In the genomic region with DNA sequence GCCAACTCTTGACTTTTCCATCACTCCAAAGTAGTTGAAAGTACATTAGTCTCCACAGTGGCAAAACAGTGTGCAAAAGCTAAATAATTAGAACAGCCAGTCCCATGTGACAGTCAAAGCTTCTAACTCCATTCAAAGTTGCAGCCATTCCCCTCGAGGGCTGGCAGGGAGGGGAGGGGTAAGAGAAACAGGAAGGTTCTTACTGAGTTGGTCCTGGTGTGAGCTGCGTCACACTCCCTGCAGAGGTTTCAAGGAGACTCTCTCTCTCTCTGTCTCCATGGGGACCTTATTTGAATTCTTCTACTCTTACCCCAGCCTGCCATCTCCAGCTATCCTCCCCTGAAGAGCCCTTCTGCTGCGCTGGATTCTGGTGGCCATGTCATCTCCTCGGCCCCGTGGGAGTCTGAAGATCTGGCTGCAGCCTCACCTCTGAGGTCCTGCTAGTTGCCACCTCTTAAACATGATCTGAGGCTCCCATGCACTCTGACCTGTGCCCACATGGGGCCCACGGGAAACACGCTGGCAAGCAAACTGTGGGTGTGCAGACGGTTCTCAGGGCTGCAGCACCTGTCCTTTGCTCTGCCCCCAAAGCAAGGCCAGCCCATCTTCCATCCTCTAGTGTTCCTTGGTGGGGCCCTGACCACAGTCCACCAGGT, we compare ENCODE assay signal across 19 cellular contexts. TPM values are rescaled to one million over a fixed set of nuclear protein-coding genes. Genes with fewer than 3 reads are reported as not detected.
DNase-seq lines count a peak whose midpoint lies in the region; ATAC-seq, FAIRE-seq and TF ChIP-seq lines count a peak whose summit lies in the region.
"Had no signal": no experiment of that assay in that cellular context is flagged by ENCODE, and none has a peak within 500 bp of the region (broad histone marks: within the 10 kb centered on the region; RNA-seq: fewer than 3 reads in every experiment).

No MANE protein-coding gene starts in this region.

- peak overlapping the region in 7 of 10 experiments; percentile 8 to 44 (median 21); a peak in 9 of 20 replicates for H3K4me3 ChIP-seq in BLaER1 treated with 17β-estradiol and CSF1 and Interleukin-3, amounts not matched to agents 10 nM and 100 nM
- no peak overlapping the region for H3K4me3 ChIP-seq in kidney (ENCODE audit: low read length in 2 of 2)
- H3K4me3 ChIP-seq: A549, SJSA1 had no signal

- intact Hi-C loops in activated B cell treated with CpG ODN at 0.5 μM for 24 hours (cut with micrococcal nuclease) (loop anchor here (2.0 kb wide), 1 partner anchor 27 kb away; no protein-coding TSS in a partner anchor), kidney (cut with DNase I) (no loop called here), posterior vena cava (cut with DNase I) (loop anchor here in 1 of 2 donors (10.0 kb wide), 1 partner anchor 1671 kb away; the partner anchor contains the start of gene RUNDC3A)

- peak overlapping the region in 8 of 11 experiments; percentile 46 to 72 (median 61); a peak in 15 of 22 replicates for H3K27ac ChIP-seq in BLaER1 treated with 17β-estradiol and CSF1 and Interleukin-3, amounts not matched to agents 10 nM and 100 nM
- H3K27ac ChIP-seq in kidney (ENCODE audit: low read depth in 2 of 2, low read length in 2 of 2) = no peak overlapping the region
- H3K27ac ChIP-seq: A549, RWPE1, SJSA1 had no signal

- H3K4me1 Mint-ChIP-seq in activated B cell treated with CpG ODN at 0.5 μM for 24 hours = peaks cover 31% of the 10 kb centered on the region
- no peaks in the 10 kb centered on the region for H3K4me1 Mint-ChIP-seq in endothelial cell (ENCODE audit: unreplicated experiment)
- H3K4me1 Mint-ChIP-seq: CD4-positive, CD25-positive, alpha-beta regulatory T cell; H9 had no signal

- H4K20me1 ChIP-seq in BLaER1 treated with 17β-estradiol and CSF1 and Interleukin-3, amounts not matched to agents 10 nM and 100 nM = peaks cover 0 to 7% (median 0%) of the 10 kb centered on the region in 11 experiments; a peak in 2 of 22 replicates

- H3K27ac Mint-ChIP-seq in activated B cell treated with CpG ODN at 0.5 μM for 24 hours (peak overlapping the region; percentile 88), endothelial cell (ENCODE audit: unreplicated experiment) (no peak overlapping the region)
- H3K27ac Mint-ChIP-seq: H9 had no signal

- POLR2A ChIA-PET in activated B cell treated with CpG ODN at 0.5 μM for 24 hours (lab: Charles Lee) = interaction anchor here (0.7 to 1.8 kb wide), 3 partner anchors 25 to 45 kb away, joined by 3 to 10 read pairs (median 3); no protein-coding TSS in a partner anchor

- H3K36me3 ChIP-seq in BLaER1 treated with 17β-estradiol and CSF1 and Interleukin-3, amounts not matched to agents 10 nM and 100 nM = no peaks in the 10 kb centered on the region
- peaks cover 0 to 3% of the 10 kb centered on the region in 2 donors for H3K36me3 ChIP-seq in kidney (ENCODE audit: control insufficient read depth in 1 of 2, insufficient read depth in 2 of 2, low read length in 2 of 2)
- H3K36me3 ChIP-seq: SJSA1 had no signal

- no peak for FAIRE-seq in kidney (lab: Jason Lieb, UNC)
- FAIRE-seq: A549 had no signal

- DNase-seq in activated B cell treated with CpG ODN at 0.5 μM for 24 hours (no peak), kidney (peak; percentile 34), posterior vena cava (ENCODE audit: low spot score) (peak; percentile 54), NCI-H526 treated with DMSO at 0.1 percent for 48 hours (lab: John Stamatoyannopoulos, UW) (no peak), A172 (ENCODE audit: low spot score) (no peak), omental fat pad (ENCODE audit: low spot score) (no peak), endothelial cell (ENCODE audit: low spot score) (no peak)
- DNase-seq: Calu3; CD4-positive, CD25-positive, alpha-beta regulatory T cell; DMS79 treated with DMSO at 0.1 percent for 48 hours; GDM1; H9; NCI-H146; NCI-H226; NCI-H526 had no signal

- no peaks in the 10 kb centered on the region for H3K27me3 ChIP-seq in BLaER1 treated with 17β-estradiol and CSF1 and Interleukin-3, amounts not matched to agents 10 nM and 100 nM

- H3K36me3 Mint-ChIP-seq in activated B cell treated with CpG ODN at 0.5 μM for 24 hours (ENCODE audit: low read depth) (no peaks in the 10 kb centered on the region), endothelial cell (ENCODE audit: low read depth, unreplicated experiment) (no peaks in the 10 kb centered on the region)
- H3K36me3 Mint-ChIP-seq: CD4-positive, CD25-positive, alpha-beta regulatory T cell had no signal

- no peaks in the 10 kb centered on the region for H3K9me3 Mint-ChIP-seq in activated B cell treated with CpG ODN at 0.5 μM for 24 hours
- no peaks in the 10 kb centered on the region for H3K9me3 Mint-ChIP-seq in endothelial cell (ENCODE audit: unreplicated experiment)
- H3K9me3 Mint-ChIP-seq: H9 had no signal

- peaks cover 0 to 16% (median 14%) of the 10 kb centered on the region in 11 experiments; a peak in 17 of 22 replicates for H3K9me3 ChIP-seq in BLaER1 treated with 17β-estradiol and CSF1 and Interleukin-3, amounts not matched to agents 10 nM and 100 nM (replicated peaks in 1 of 11)
- H3K9me3 ChIP-seq in kidney (ENCODE audit: control insufficient read depth in 1 of 2, low read length in 2 of 2) = no peaks in the 10 kb centered on the region
- H3K9me3 ChIP-seq: SJSA1 had no signal

- ATAC-seq in activated B cell treated with CpG ODN at 0.5 μM for 24 hours (ENCODE audit: low read depth) = peak; percentile 58
- no peak for ATAC-seq in omental fat pad (ENCODE audit: low FRiP score)
- ATAC-seq: A549 had no signal

- no peak for TF ChIP-seq CTCF in activated B cell treated with CpG ODN at 0.5 μM for 24 hours (IDR thresholded peaks at IDR 0.05)
- TF ChIP-seq CTCF in kidney (IDR thresholded peaks at IDR 0.05; ENCODE audit: borderline replicate concordance, extremely low read depth, insufficient read depth) = no peak
- TF ChIP-seq CTCF in omental fat pad (IDR thresholded peaks at IDR 0.05) = no peak
- no peak for TF ChIP-seq CTCF in endothelial cell (IDR thresholded peaks at IDR 0.05; ENCODE audit: unreplicated experiment)

- CTCF ChIA-PET in activated B cell treated with CpG ODN at 0.5 μM for 24 hours (lab: Charles Lee) = interaction anchor here (1.2 to 1.5 kb wide), 2 partner anchors 26 kb away, joined by 6 to 8 read pairs; no protein-coding TSS in a partner anchor

- H3K4me2 ChIP-seq in BLaER1 treated with 17β-estradiol and CSF1 and Interleukin-3, amounts not matched to agents 10 nM and 100 nM = peak overlapping the region; percentile 43 to 98 (median 92)
- H3K4me2 ChIP-seq: A549 had no signal

- H3K27me3 Mint-ChIP-seq in activated B cell treated with CpG ODN at 0.5 μM for 24 hours (no peaks in the 10 kb centered on the region), endothelial cell (ENCODE audit: unreplicated experiment) (peaks cover 4% of the 10 kb centered on the region)

- peak overlapping the region; percentile 67 for H3K4me3 Mint-ChIP-seq in activated B cell treated with CpG ODN at 0.5 μM for 24 hours
- H3K4me3 Mint-ChIP-seq in endothelial cell (ENCODE audit: unreplicated experiment) = no peak overlapping the region
- H3K4me3 Mint-ChIP-seq: CD4-positive, CD25-positive, alpha-beta regulatory T cell; H9 had no signal

- peak overlapping the region in 8 of 11 experiments; percentile 32 to 63 (median 45); a peak in 13 of 22 replicates for H3K9ac ChIP-seq in BLaER1 treated with 17β-estradiol and CSF1 and Interleukin-3, amounts not matched to agents 10 nM and 100 nM
- no peak overlapping the region for H3K9ac ChIP-seq in kidney (ENCODE audit: low read length in 2 of 2)

- H3K4me1 ChIP-seq in BLaER1 treated with 17β-estradiol and CSF1 and Interleukin-3, amounts not matched to agents 10 nM and 100 nM = peaks cover 23 to 62% (median 56%) of the 10 kb centered on the region in 10 experiments
- no peaks in the 10 kb centered on the region for H3K4me1 ChIP-seq in kidney (ENCODE audit: control insufficient read depth in 1 of 2, insufficient read depth in 1 of 2, low read depth in 1 of 2, low read length in 2 of 2)
- H3K4me1 ChIP-seq: A549, SJSA1 had no signal

RNA-seq across cellular contexts. Expression of gene STH, which starts 23.3 kb away (rescaled TPM):
- total RNA-seq in activated B cell treated with CpG ODN at 0.5 μM for 24 hours (not detected in 2 replicates), kidney (not detected), posterior vena cava (not detected), omental fat pad (not detected), endothelial cell (ENCODE audit: unreplicated experiment) (not detected)
- not detected for polyA plus RNA-seq in kidney (ENCODE audit: insufficient read depth, low read depth, low replicate concordance)
- not detected in 2 replicates for total RNA-seq in A172 (2014; rRNA removed; shearing (Covaris generic))
- total RNA-seq: Calu3; CD4-positive, CD25-positive, alpha-beta regulatory T cell; H9; SJSA1 had no signal
- polyA plus RNA-seq: A549; CD4-positive, CD25-positive, alpha-beta regulatory T cell had no signal

Comparison
In these comparisons a context has a peak if more than half of its experiments do, and no peak if none do; other contexts are left out.
1. H3K27ac ChIP-seq: peak in BLaER1 treated with 17β-estradiol and CSF1 and Interleukin-3, amounts not matched to agents 10 nM and 100 nM (8 of 11); none in kidney (0 of 2).
2. H3K4me3 ChIP-seq: peak in BLaER1 treated with 17β-estradiol and CSF1 and Interleukin-3, amounts not matched to agents 10 nM and 100 nM (7 of 10); none in kidney (0 of 2).
3. H3K9ac ChIP-seq: peak in BLaER1 treated with 17β-estradiol and CSF1 and Interleukin-3, amounts not matched to agents 10 nM and 100 nM (8 of 11); none in kidney (0 of 2).
4. DNase-seq: peak in kidney (single experiment) and posterior vena cava (single experiment); none in activated B cell treated with CpG ODN at 0.5 μM for 24 hours (single experiment), NCI-H526 treated with DMSO at 0.1 percent for 48 hours (single experiment), A172 (single experiment), omental fat pad (single experiment) and endothelial cell (single experiment).